Comparison of ENCODE assay signal across 18 cellular contexts in genomic region chr2:170084820-170085475, GRCh38.
"Had no signal": no experiment of that assay in that cellular context is flagged by ENCODE, and none has a peak within 500 bp of the region (broad histone marks: within the 10 kb centered on the region; RNA-seq: fewer than 3 reads in every experiment).

No MANE protein-coding gene starts in this region.

- DNase-seq: activated CD4-positive, alpha-beta T cell treated with anti-CD3 and anti-CD28 coated beads for 48 hours; activated naive CD4-positive, alpha-beta T cell treated with anti-CD3 and anti-CD28 coated beads for 36 hours; dorsolateral prefrontal cortex; endodermal cell; heart right ventricle; left colon; lower lobe of right lung; midbrain; right cardiac atrium; small intestine; stimulated activated CD4-positive, alpha-beta T cell treated with anti-CD3 and anti-CD28 coated beads, Interleukin-4, amount 100 ng/mL, for 24 hours; stimulated activated naive CD4-positive, alpha-beta T cell treated with Interleukin-2 at 50 U/mL for 16 hours; T1000; testis; upper lobe of right lung had no signal

- H3K9me3 Mint-ChIP-seq: endodermal cell had no signal

- H3K36me3 ChIP-seq: prostate gland had no signal

- H3K4me3 ChIP-seq: cardiac muscle cell, dorsolateral prefrontal cortex, gastroesophageal sphincter, heart right ventricle, lower lobe of right lung, prostate gland, testis, upper lobe of right lung had no signal

- H3K4me1 Mint-ChIP-seq: endodermal cell had no signal

- H3K9me3 ChIP-seq: gastroesophageal sphincter, heart right ventricle, lower lobe of right lung, prostate gland, testis, upper lobe of right lung had no signal

- H3K4me3 Mint-ChIP-seq: activated naive CD4-positive, alpha-beta T cell treated with anti-CD3 and anti-CD28 coated beads for 36 hours; endodermal cell had no signal

- H3K27ac ChIP-seq: cardiac muscle cell, dorsolateral prefrontal cortex, gastroesophageal sphincter, heart right ventricle, lower lobe of right lung, prostate gland, testis, upper lobe of right lung had no signal

- ATAC-seq: gastroesophageal sphincter, heart right ventricle, left colon, lower lobe of right lung, right cardiac atrium, upper lobe of right lung had no signal

- H3K4me1 ChIP-seq: lower lobe of right lung, prostate gland, upper lobe of right lung had no signal

- H3K27ac Mint-ChIP-seq: activated naive CD4-positive, alpha-beta T cell treated with anti-CD3 and anti-CD28 coated beads for 36 hours; endodermal cell had no signal
